12 cellular contexts compared by ENCODE assay signal in the genomic region with DNA sequence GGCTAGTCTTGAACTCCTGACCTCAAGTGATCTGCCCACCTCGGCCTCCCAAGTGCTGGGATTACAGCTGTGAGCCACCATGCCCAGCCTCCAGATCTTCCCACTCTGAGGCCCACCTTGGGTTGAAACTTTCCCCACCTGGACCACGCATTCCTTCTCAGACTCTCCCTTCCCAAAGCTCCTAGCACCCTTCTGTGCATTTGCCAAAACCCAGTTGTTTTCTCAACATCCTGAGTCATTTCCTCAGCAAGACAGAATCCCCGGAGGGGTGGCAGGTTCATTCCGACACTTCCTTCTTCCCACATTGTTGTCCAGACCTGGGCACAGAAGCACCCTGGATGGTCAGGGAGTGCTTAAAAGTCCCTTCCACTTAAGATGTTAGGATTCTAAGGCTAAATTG. TPM values are rescaled to one million over a fixed set of nuclear protein-coding genes. Genes with fewer than 3 reads are reported as not detected.
A peak's percentile ranks its signal among the peaks of the same experiment; 100 is the strongest.
DNase-seq lines count a peak whose midpoint lies in the region; ATAC-seq, FAIRE-seq and TF ChIP-seq lines count a peak whose summit lies in the region.
"Had no signal": no experiment of that assay in that cellular context is flagged by ENCODE, and none has a peak within 500 bp of the region (broad histone marks: within the 10 kb centered on the region; RNA-seq: fewer than 3 reads in every experiment).

No MANE protein-coding gene starts in this region.

- intact Hi-C loops in naive thymus-derived CD4-positive, alpha-beta T cell (cut with micrococcal nuclease) = no loop called here
- intact Hi-C loops in activated CD4-positive, alpha-beta T cell treated with anti-CD3 and anti-CD28 coated beads, Interleukin-2, amount 10 ng/mL, durations not matched to agents 24 days and 14 days (cut with micrococcal nuclease) = no loop called here

- H3K4me3 Mint-ChIP-seq in naive thymus-derived CD4-positive, alpha-beta T cell = no peak overlapping the region
- no peak overlapping the region for H3K4me3 Mint-ChIP-seq in activated CD4-positive, alpha-beta T cell treated with anti-CD3 and anti-CD28 coated beads, Interleukin-2, amount 10 ng/mL, durations not matched to agents 24 days and 14 days
- H3K4me3 Mint-ChIP-seq: CD4-positive, CD25-positive, alpha-beta regulatory T cell; central memory CD8-positive, alpha-beta T cell; IgD-negative memory B cell had no signal

- no peak for FAIRE-seq in frontal cortex (lab: Jason Lieb, UNC)
- FAIRE-seq: GM18507 had no signal

- H3K36me3 Mint-ChIP-seq in naive thymus-derived CD4-positive, alpha-beta T cell = peaks cover 0 to 14% (median 5%) of the 10 kb centered on the region in 5 donors
- H3K36me3 Mint-ChIP-seq in activated CD4-positive, alpha-beta T cell treated with anti-CD3 and anti-CD28 coated beads, Interleukin-2, amount 10 ng/mL, durations not matched to agents 24 days and 14 days (ENCODE audit: low read depth) = peaks cover 16% of the 10 kb centered on the region

- CTCF ChIA-PET in naive thymus-derived CD4-positive, alpha-beta T cell (lab: Charles Lee) = no interaction called here

- POLR2A ChIA-PET in naive thymus-derived CD4-positive, alpha-beta T cell (lab: Charles Lee) = no interaction called here

- no peaks in the 10 kb centered on the region for H3K9me3 Mint-ChIP-seq in naive thymus-derived CD4-positive, alpha-beta T cell
- no peaks in the 10 kb centered on the region for H3K9me3 Mint-ChIP-seq in activated CD4-positive, alpha-beta T cell treated with anti-CD3 and anti-CD28 coated beads, Interleukin-2, amount 10 ng/mL, durations not matched to agents 24 days and 14 days
- H3K9me3 Mint-ChIP-seq: CD4-positive, CD25-positive, alpha-beta regulatory T cell; central memory CD8-positive, alpha-beta T cell; IgD-negative memory B cell had no signal

- H3K9me3 ChIP-seq in naive thymus-derived CD4-positive, alpha-beta T cell (ENCODE audit: control insufficient read depth in 2 of 3, low read length in 3 of 3) = no peaks in the 10 kb centered on the region

- H3K27ac Mint-ChIP-seq in naive thymus-derived CD4-positive, alpha-beta T cell = peak overlapping the region in 5 of 9 donors; percentile 19 to 51 (median 38)
- H3K27ac Mint-ChIP-seq in activated CD4-positive, alpha-beta T cell treated with anti-CD3 and anti-CD28 coated beads, Interleukin-2, amount 10 ng/mL, durations not matched to agents 24 days and 14 days = no peak overlapping the region
- H3K27ac Mint-ChIP-seq: CD4-positive, CD25-positive, alpha-beta regulatory T cell; IgD-negative memory B cell had no signal

- peak overlapping the region; percentile 22 to 71 for H3K27ac ChIP-seq in coronary artery
- H3K27ac ChIP-seq in naive thymus-derived CD4-positive, alpha-beta T cell (ENCODE audit: low read depth, low read length) = no peak overlapping the region

- peaks cover 0 to 3% (median 0%) of the 10 kb centered on the region in 5 donors for H3K27me3 Mint-ChIP-seq in naive thymus-derived CD4-positive, alpha-beta T cell
- peaks cover 2% of the 10 kb centered on the region for H3K27me3 Mint-ChIP-seq in activated CD4-positive, alpha-beta T cell treated with anti-CD3 and anti-CD28 coated beads, Interleukin-2, amount 10 ng/mL, durations not matched to agents 24 days and 14 days

- H3K4me1 ChIP-seq in naive thymus-derived CD4-positive, alpha-beta T cell (ENCODE audit: control insufficient read depth in 2 of 2, insufficient read depth in 2 of 2, low read length in 2 of 2) = peaks cover 0 to 5% of the 10 kb centered on the region in 2 donors

- peaks cover 7 to 26% (median 18%) of the 10 kb centered on the region in 7 donors for H3K4me1 Mint-ChIP-seq in naive thymus-derived CD4-positive, alpha-beta T cell
- peaks cover 21% of the 10 kb centered on the region for H3K4me1 Mint-ChIP-seq in activated CD4-positive, alpha-beta T cell treated with anti-CD3 and anti-CD28 coated beads, Interleukin-2, amount 10 ng/mL, durations not matched to agents 24 days and 14 days

- no peaks in the 10 kb centered on the region for H3K27me3 ChIP-seq in naive thymus-derived CD4-positive, alpha-beta T cell (ENCODE audit: control insufficient read depth in 2 of 2, insufficient read depth in 2 of 2, low read length in 2 of 2)

- H3K36me3 ChIP-seq in naive thymus-derived CD4-positive, alpha-beta T cell (ENCODE audit: control insufficient read depth in 2 of 3, insufficient read depth in 3 of 3, low read length in 3 of 3) = peaks cover 0 to 28% (median 0%) of the 10 kb centered on the region in 3 experiments

- ATAC-seq in naive thymus-derived CD4-positive, alpha-beta T cell = no peak
- no peak for ATAC-seq in GM21367 (IDR thresholded peaks at IDR 0.05; ENCODE audit: unreplicated experiment)

- TF ChIP-seq CTCF in coronary artery (IDR thresholded peaks at IDR 0.05) = no peak

- DNase-seq in AG08396 (ENCODE audit: low spot score) = peak; percentile 58
- peak; percentile 31 for DNase-seq in MV-4-11 (lab: John Stamatoyannopoulos, UW)
- DNase-seq in coronary artery (ENCODE audit: low spot score) = no peak
- no peak for DNase-seq in naive thymus-derived CD4-positive, alpha-beta T cell
- no peak for DNase-seq in frontal cortex (ENCODE audit: low spot score in 2 of 2)
- DNase-seq in NCI-H2196 (lab: John Stamatoyannopoulos, UW; ENCODE audit: unreplicated experiment) = no peak
- DNase-seq in activated CD4-positive, alpha-beta T cell treated with anti-CD3 and anti-CD28 coated beads, Interleukin-2, amount 10 ng/mL, durations not matched to agents 24 days and 14 days = no peak
- DNase-seq: CD4-positive, CD25-positive, alpha-beta regulatory T cell had no signal

- H3K4me3 ChIP-seq in coronary artery = no peak overlapping the region
- no peak overlapping the region for H3K4me3 ChIP-seq in naive thymus-derived CD4-positive, alpha-beta T cell (ENCODE audit: low read length)

RNA-seq across cellular contexts. Expression of gene BAG3, which starts 28.9 kb away (rescaled TPM):
- total RNA-seq in naive thymus-derived CD4-positive, alpha-beta T cell = 10 to 100 TPM; 21.9 to 44.5 (median 23.1) TPM
- 10 to 100 TPM; 17.3 to 64.3 TPM for polyA plus RNA-seq in naive thymus-derived CD4-positive, alpha-beta T cell
- 0.82 TPM for total RNA-seq in frontal cortex
- total RNA-seq in activated CD4-positive, alpha-beta T cell treated with anti-CD3 and anti-CD28 coated beads, Interleukin-2, amount 10 ng/mL, durations not matched to agents 24 days and 14 days = 27.7 and 29.1 TPM in 2 replicates

RNA-seq across cellular contexts. Expression of gene INPP5F, which starts 45.8 kb away (rescaled TPM):
- total RNA-seq in naive thymus-derived CD4-positive, alpha-beta T cell = 10 to 100 TPM in 3 of 5 experiments, 1 to 10 TPM in 2; 8.5 to 12.1 (median 10.0) TPM
- polyA plus RNA-seq in naive thymus-derived CD4-positive, alpha-beta T cell = 1 to 10 TPM; 3.4 to 3.5 TPM
- total RNA-seq in frontal cortex = 212 TPM
- total RNA-seq in activated CD4-positive, alpha-beta T cell treated with anti-CD3 and anti-CD28 coated beads, Interleukin-2, amount 10 ng/mL, durations not matched to agents 24 days and 14 days = 18.1 and 18.3 TPM in 2 replicates

Comparison
In these comparisons a context has a peak if more than half of its experiments do, and no peak if none do; other contexts are left out.
1. DNase-seq: peak in AG08396 (single experiment) and MV-4-11 (single experiment); none in coronary artery (single experiment), naive thymus-derived CD4-positive, alpha-beta T cell (0 of 9), frontal cortex (0 of 2), NCI-H2196 (single experiment) and activated CD4-positive, alpha-beta T cell treated with anti-CD3 and anti-CD28 coated beads, Interleukin-2, amount 10 ng/mL, durations not matched to agents 24 days and 14 days (single experiment).
2. RNA of gene BAG3, which starts 28.9 kb away (total RNA-seq): 27.7 to 29.1 TPM in activated CD4-positive, alpha-beta T cell treated with anti-CD3 and anti-CD28 coated beads, Interleukin-2, amount 10 ng/mL, durations not matched to agents 24 days and 14 days and 21.9 to 44.5 TPM in naive thymus-derived CD4-positive, alpha-beta T cell; 0.82 TPM in frontal cortex (single experiment); every median in the first group is over 10 times any median in the second.
3. RNA of gene INPP5F, which starts 45.8 kb away (total RNA-seq): 212 TPM in frontal cortex (single experiment); 18.1 to 18.3 TPM in activated CD4-positive, alpha-beta T cell treated with anti-CD3 and anti-CD28 coated beads, Interleukin-2, amount 10 ng/mL, durations not matched to agents 24 days and 14 days and 8.5 to 12.1 TPM in naive thymus-derived CD4-positive, alpha-beta T cell; every median in the first group is over 10 times any median in the second.